ENCODE assay signal across 10 cellular contexts in genomic region chr1:231636157-231636556, GRCh38. TPM values are rescaled to one million over a fixed set of nuclear protein-coding genes. Genes with fewer than 3 reads are reported as not detected.
A peak's percentile ranks its signal among the peaks of the same experiment; 100 is the strongest.
DNase-seq lines count a peak whose midpoint lies in the region; ATAC-seq, FAIRE-seq and TF ChIP-seq lines count a peak whose summit lies in the region.
"Had no signal": no experiment of that assay in that cellular context is flagged by ENCODE, and none has a peak within 500 bp of the region (broad histone marks: within the 10 kb centered on the region; RNA-seq: fewer than 3 reads in every experiment).

No MANE protein-coding gene starts in this region.

- TF ChIP-seq CTCF in A549 (IDR thresholded peaks at IDR 0.05) (no peak), astrocyte of the spinal cord (IDR thresholded peaks at IDR 0.05; ENCODE audit: low read depth, low read length) (no peak)

- ATAC-seq in A549 (peak; percentile 68 to 75; a peak in 3 of 6 replicates), GM21717 (IDR thresholded peaks at IDR 0.05; ENCODE audit: unreplicated experiment) (no peak)

- H3K27ac Mint-ChIP-seq in T-helper 2 cell treated with Interferon-gamma antibody and Interleukin-4, amounts not matched to agents 5 μg/mL and 100 μg/mL, for 36 hours, result no peak overlapping the region

- H3K4me3 Mint-ChIP-seq in T-helper 2 cell treated with Interferon-gamma antibody and Interleukin-4, amounts not matched to agents 5 μg/mL and 100 μg/mL, for 36 hours, result no peak overlapping the region

- H3K4me1 ChIP-seq in A549, result peaks cover 11% of the 10 kb centered on the region; the same call in 2 of the 3 replicates

- H3K4me1 Mint-ChIP-seq in T-helper 2 cell treated with Interferon-gamma antibody and Interleukin-4, amounts not matched to agents 5 μg/mL and 100 μg/mL, for 36 hours (ENCODE audit: low read depth), result no peaks in the 10 kb centered on the region

- no peaks in the 10 kb centered on the region for H3K9me3 ChIP-seq in A549
- H3K9me3 ChIP-seq: spleen had no signal

- H3K27ac ChIP-seq in A549, result no peak overlapping the region
- H3K27ac ChIP-seq: spleen had no signal

- no peak for TF ChIP-seq POLR2A in A549 (IDR thresholded peaks at IDR 0.05; ENCODE audit: low read length)

- H3K4me3 ChIP-seq in A549, result no peak overlapping the region
- no peak overlapping the region for H3K4me3 ChIP-seq in astrocyte of the spinal cord (ENCODE audit: low read depth, low read length)
- H3K4me3 ChIP-seq: spleen had no signal

- DNase-seq in A549 (ENCODE audit: low read depth in 1 of 2, low spot score in 1 of 2) (peak in 1 of 2 experiments; percentile 31), LHCN-M2 (ENCODE audit: low read depth) (peak; percentile 91), astrocyte of the spinal cord (ENCODE audit: low read depth, low spot score) (peak; percentile 65), hippocampal formation (lab: John Stamatoyannopoulos, UW) (peak; percentile 32 to 39), LoVo (ENCODE audit: low spot score) (no peak), ecto neural progenitor cell (ENCODE audit: low spot score) (no peak)
- DNase-seq in T-helper 2 cell treated with Interferon-gamma antibody and Interleukin-4, amounts not matched to agents 5 μg/mL and 100 μg/mL, for 36 hours (ENCODE audit: low spot score), result no peak
- DNase-seq: spleen; stimulated activated naive CD4-positive, alpha-beta T cell treated with Interleukin-2 at 50 U/mL for 16 hours had no signal

- POLR2A ChIA-PET in A549 (lab: Yijun Ruan, JAX), result no interaction called here

- in situ Hi-C loops in astrocyte of the spinal cord (cut with HindIII; ENCODE audit: low sequenced_read_pairs), result no loop called here

- no peaks in the 10 kb centered on the region for H3K36me3 Mint-ChIP-seq in T-helper 2 cell treated with Interferon-gamma antibody and Interleukin-4, amounts not matched to agents 5 μg/mL and 100 μg/mL, for 36 hours (ENCODE audit: low read depth)

- 0 out of 3 replicates have a peak overlapping the region, but pooled peaks have one; percentile 7 for H3K4me2 ChIP-seq in A549

- TF ChIP-seq EP300 in A549 (IDR thresholded peaks at IDR 0.05), result no peak

- CTCF ChIA-PET in A549 (lab: Yijun Ruan, JAX), result no interaction called here

- no peaks in the 10 kb centered on the region for H3K9me3 Mint-ChIP-seq in T-helper 2 cell treated with Interferon-gamma antibody and Interleukin-4, amounts not matched to agents 5 μg/mL and 100 μg/mL, for 36 hours

- H3K27me3 Mint-ChIP-seq in T-helper 2 cell treated with Interferon-gamma antibody and Interleukin-4, amounts not matched to agents 5 μg/mL and 100 μg/mL, for 36 hours (ENCODE audit: low read depth), result no peaks in the 10 kb centered on the region

- TF ChIP-seq RAD21 in A549 (conservative IDR thresholded peaks at IDR 0.05 in 1 of 2, IDR thresholded peaks at IDR 0.05 in 1 of 2), result no peak

- FAIRE-seq in A549 (lab: Jason Lieb, UNC), result no peak

- 21% methylated on average over 4 of the region's 4 CpGs for WGBS in A549 (ENCODE audit: missing lambda C conversion rate)

TF ChIP-seq in A549, 52 proteins besides CTCF, POLR2A, EP300 and RAD21:
- TF ChIP-seq, protein P1, sequence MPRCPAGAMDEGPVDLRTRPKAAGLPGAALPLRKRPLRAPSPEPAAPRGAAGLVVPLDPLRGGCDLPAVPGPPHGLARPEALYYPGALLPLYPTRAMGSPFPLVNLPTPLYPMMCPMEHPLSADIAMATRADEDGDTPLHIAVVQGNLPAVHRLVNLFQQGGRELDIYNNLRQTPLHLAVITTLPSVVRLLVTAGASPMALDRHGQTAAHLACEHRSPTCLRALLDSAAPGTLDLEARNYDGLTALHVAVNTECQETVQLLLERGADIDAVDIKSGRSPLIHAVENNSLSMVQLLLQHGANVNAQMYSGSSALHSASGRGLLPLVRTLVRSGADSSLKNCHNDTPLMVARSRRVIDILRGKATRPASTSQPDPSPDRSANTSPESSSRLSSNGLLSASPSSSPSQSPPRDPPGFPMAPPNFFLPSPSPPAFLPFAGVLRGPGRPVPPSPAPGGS (IDR thresholded peaks at IDR 0.05), result no peak
- TF ChIP-seq FOSL2 (IDR thresholded peaks at IDR 0.05) (no peak), FOSL2 (CRISPR knock-in tag; IDR thresholded peaks at IDR 0.05) (peak; percentile 40; the same call in 1 of the 2 replicates), JUNB (IDR thresholded peaks at IDR 0.05) (0 out of 2 replicates have a peak, but pooled peaks have one; percentile 17), CHD4 (IDR thresholded peaks at IDR 0.05; ENCODE audit: borderline replicate concordance) (no peak)

RNA-seq across cellular contexts. Expression of gene DISC1, which starts 9.6 kb away (rescaled TPM):
- 0.67 and 0.74 TPM in 2 replicates for polyA plus RNA-seq in A549 (2011; rRNA removed)
- polyA plus RNA-seq in A549 (2012; cell fraction: cytosol; rRNA removed), result 0.12 and 0.27 TPM in 2 replicates
- 0.49 and 0.60 TPM in 2 replicates for polyA plus RNA-seq in A549 (2012; cell fraction: nucleus; rRNA removed)
- polyA plus RNA-seq in A549 (2017; fragmentation: RNase III; extraction: RNeasy Plus Mini Kit Qiagen cat#74134 plus additional on column Dnase treatment), result 0.31 to 0.50 TPM (median 0.39 TPM) in 3 replicates
- polyA minus RNA-seq in A549 (2011; rRNA and poly(A)+ RNA removed), result 1.7 and 1.8 TPM in 2 replicates
- 5.8 and 8.3 TPM in 2 replicates for total RNA-seq in LHCN-M2 (2014; rRNA removed)
- polyA plus RNA-seq in LHCN-M2 (2012), result 2.2 TPM

Comparison
In these comparisons a context has a peak if more than half of its experiments do, and no peak if none do; other contexts are left out.
1. DNase-seq: peak in LHCN-M2 (single experiment), astrocyte of the spinal cord (single experiment) and hippocampal formation (2 of 2); none in LoVo (single experiment), ecto neural progenitor cell (single experiment) and T-helper 2 cell treated with Interferon-gamma antibody and Interleukin-4, amounts not matched to agents 5 μg/mL and 100 μg/mL, for 36 hours (single experiment).